7 cellular contexts compared by ENCODE assay signal in the genomic region with DNA sequence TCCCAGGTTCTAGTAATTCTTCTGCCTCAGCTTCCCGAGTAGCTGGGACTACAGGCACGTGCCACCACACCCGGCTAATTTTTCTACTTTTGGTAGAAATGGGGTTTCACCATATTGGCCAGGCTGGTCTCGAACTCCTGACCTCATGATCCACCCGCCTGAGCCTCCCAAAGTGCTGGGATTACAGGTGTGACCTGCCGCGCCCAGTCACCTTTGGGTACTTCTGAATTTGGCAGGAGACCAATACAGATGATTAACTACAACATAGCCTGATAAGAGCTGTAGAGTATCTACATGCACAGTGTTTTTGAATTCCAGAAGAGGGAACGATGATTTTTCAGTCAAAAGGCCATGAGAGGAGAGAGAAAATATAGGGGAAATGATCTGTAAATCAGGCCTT. TPM values are rescaled to one million over a fixed set of nuclear protein-coding genes. Genes with fewer than 3 reads are reported as not detected.
DNase-seq lines count a peak whose midpoint lies in the region; ATAC-seq and TF ChIP-seq lines count a peak whose summit lies in the region.
"Not testable (repeated sequence)": the region's sequence is repeated elsewhere in the genome, so short reads cannot be mapped to it uniquely, and the experiment has no call there.

No MANE protein-coding gene starts in this region.

- H3K36me3 ChIP-seq in Loucy (ENCODE audit: insufficient read depth, low read length) (peaks cover 43% of the 10 kb centered on the region), left lung (peaks cover 0 to 68% of the 10 kb centered on the region in 2 donors), mucosa of rectum (ENCODE audit: control insufficient read depth in 2 of 2, insufficient read depth in 2 of 2, low read length in 2 of 2) (peaks cover 14 to 18% of the 10 kb centered on the region in 2 donors), psoas muscle (ENCODE audit: insufficient read depth in 1 of 2, low read depth in 1 of 2) (peaks cover 12 to 44% of the 10 kb centered on the region in 2 donors)

- not testable (repeated sequence) for DNase-seq in CD14-positive monocyte (ENCODE audit: low spot score); activated CD8-positive, alpha-beta memory T cell treated with anti-CD3 and anti-CD28 coated beads, Interleukin-2, amount 10 ng/mL, durations not matched to agents 7 days and 5 days; effector memory CD8-positive, alpha-beta T cell; left lung; psoas muscle

- peak overlapping the region in 4 of 7 donors; percentile 8 to 78 (median 38) for H3K27ac Mint-ChIP-seq in CD14-positive monocyte
- H3K27ac Mint-ChIP-seq in activated CD8-positive, alpha-beta memory T cell treated with anti-CD3 and anti-CD28 coated beads, Interleukin-2, amount 10 ng/mL, durations not matched to agents 7 days and 5 days = peak overlapping the region; percentile 2
- peak overlapping the region; percentile 4 to 55 for H3K27ac Mint-ChIP-seq in effector memory CD8-positive, alpha-beta T cell

- not testable (repeated sequence) for H3K27me3 Mint-ChIP-seq in CD14-positive monocyte (ENCODE audit: low read depth in 3 of 3); activated CD8-positive, alpha-beta memory T cell treated with anti-CD3 and anti-CD28 coated beads, Interleukin-2, amount 10 ng/mL, durations not matched to agents 7 days and 5 days; effector memory CD8-positive, alpha-beta T cell

- H3K4me3 ChIP-seq in Loucy (ENCODE audit: low read length, poor library complexity, severe bottlenecking); left lung; mucosa of rectum (ENCODE audit: low read length in 2 of 2); psoas muscle: not testable (repeated sequence)

- not testable (repeated sequence) for H3K27me3 ChIP-seq in Loucy (ENCODE audit: insufficient read depth, low read length, poor library complexity, severe bottlenecking); left lung; mucosa of rectum (ENCODE audit: control insufficient read depth in 2 of 2, insufficient read depth in 2 of 2, low read length in 2 of 2); psoas muscle (ENCODE audit: insufficient read depth in 3 of 3, low read length in 2 of 3)

- H3K27ac ChIP-seq in left lung = not testable (repeated sequence)
- H3K27ac ChIP-seq in mucosa of rectum (ENCODE audit: low read depth in 2 of 2, low read length in 2 of 2) (peak overlapping the region; percentile 38 to 65), psoas muscle (peak overlapping the region; percentile 95)

- not testable (repeated sequence) for H3K9ac ChIP-seq in Loucy (ENCODE audit: low read depth, low read length, poor library complexity, severe bottlenecking)
- peak overlapping the region in 1 of 2 donors; percentile 3 for H3K9ac ChIP-seq in mucosa of rectum (ENCODE audit: low read depth in 1 of 2, low read length in 2 of 2)

- H3K9me3 Mint-ChIP-seq in CD14-positive monocyte; activated CD8-positive, alpha-beta memory T cell treated with anti-CD3 and anti-CD28 coated beads, Interleukin-2, amount 10 ng/mL, durations not matched to agents 7 days and 5 days (ENCODE audit: low read depth); effector memory CD8-positive, alpha-beta T cell: not testable (repeated sequence)

- H3K4me1 Mint-ChIP-seq in CD14-positive monocyte = peaks cover 88% of the 10 kb centered on the region
- peaks cover 79% of the 10 kb centered on the region for H3K4me1 Mint-ChIP-seq in activated CD8-positive, alpha-beta memory T cell treated with anti-CD3 and anti-CD28 coated beads, Interleukin-2, amount 10 ng/mL, durations not matched to agents 7 days and 5 days
- peaks cover 75 to 76% of the 10 kb centered on the region in 2 donors for H3K4me1 Mint-ChIP-seq in effector memory CD8-positive, alpha-beta T cell (ENCODE audit: low read depth in 2 of 2)

- intact Hi-C loops in CD14-positive monocyte (cut with micrococcal nuclease); left lung (cut with DNase I); psoas muscle (cut with DNase I): not testable (repeated sequence)

- peaks cover 58% of the 10 kb centered on the region for H3K79me2 ChIP-seq in Loucy (ENCODE audit: insufficient read depth, low read length)

- H4K20me1 ChIP-seq in Loucy (ENCODE audit: insufficient read depth, low read length, poor library complexity, severe bottlenecking) = peaks cover 49% of the 10 kb centered on the region

- H3F3A ChIP-seq in Loucy (ENCODE audit: low read depth) = not testable (repeated sequence)

- CTCF ChIA-PET in activated CD8-positive, alpha-beta memory T cell treated with anti-CD3 and anti-CD28 coated beads, Interleukin-2, amount 10 ng/mL, durations not matched to agents 7 days and 5 days (lab: Charles Lee) = interaction anchor here (1.7 to 9.8 kb wide), 2 partner anchors 9 to 31 kb away, joined by 13 to 93 read pairs; a partner anchor contains a TSS

- 88 to 97% (median 91%) methylated on average over 8 of the region's 8 CpGs for WGBS in psoas muscle, 3 donors

- H3K4me1 ChIP-seq in Loucy (ENCODE audit: insufficient read depth, low read length, poor library complexity, severe bottlenecking) = peaks cover 77% of the 10 kb centered on the region
- peaks cover 41 to 88% of the 10 kb centered on the region in 2 donors for H3K4me1 ChIP-seq in left lung
- peaks cover 56 to 62% of the 10 kb centered on the region in 2 donors for H3K4me1 ChIP-seq in mucosa of rectum (ENCODE audit: control insufficient read depth in 2 of 2, insufficient read depth in 2 of 2, low read length in 2 of 2)
- peaks cover 69% of the 10 kb centered on the region for H3K4me1 ChIP-seq in psoas muscle

- TF ChIP-seq CTCF in CD14-positive monocyte (IDR thresholded peaks at IDR 0.05); Loucy (conservative IDR thresholded peaks at IDR 0.05; ENCODE audit: low read length); left lung (IDR thresholded peaks at IDR 0.05); psoas muscle (IDR thresholded peaks at IDR 0.05): not testable (repeated sequence)

- ATAC-seq in activated CD8-positive, alpha-beta memory T cell treated with anti-CD3 and anti-CD28 coated beads, Interleukin-2, amount 10 ng/mL, durations not matched to agents 7 days and 5 days; effector memory CD8-positive, alpha-beta T cell (replicated peaks); psoas muscle: not testable (repeated sequence)
- peak; percentile 7 for ATAC-seq in left lung

- not testable (repeated sequence) for H2AFZ ChIP-seq in Loucy (ENCODE audit: low read length)

- not testable (repeated sequence) for H3K9me2 ChIP-seq in Loucy (replicated peaks; ENCODE audit: low read depth, low read length)

- peak overlapping the region; percentile 49 for H3K4me2 ChIP-seq in Loucy (ENCODE audit: low read depth, low read length, poor library complexity, severe bottlenecking)

- not testable (repeated sequence) for H3K9me3 ChIP-seq in Loucy (ENCODE audit: insufficient read depth, low read depth, low read length); left lung; mucosa of rectum (ENCODE audit: control insufficient read depth in 2 of 2, low read length in 2 of 2); psoas muscle

- peaks cover 69 to 92% of the 10 kb centered on the region in 2 donors for H3K36me3 Mint-ChIP-seq in CD14-positive monocyte
- peaks cover 42% of the 10 kb centered on the region for H3K36me3 Mint-ChIP-seq in activated CD8-positive, alpha-beta memory T cell treated with anti-CD3 and anti-CD28 coated beads, Interleukin-2, amount 10 ng/mL, durations not matched to agents 7 days and 5 days
- H3K36me3 Mint-ChIP-seq in effector memory CD8-positive, alpha-beta T cell (ENCODE audit: insufficient read depth) = peaks cover 40% of the 10 kb centered on the region

- not testable (repeated sequence) for H3K4me3 Mint-ChIP-seq in CD14-positive monocyte; activated CD8-positive, alpha-beta memory T cell treated with anti-CD3 and anti-CD28 coated beads, Interleukin-2, amount 10 ng/mL, durations not matched to agents 7 days and 5 days; effector memory CD8-positive, alpha-beta T cell

RNA-seq across cellular contexts. Expression of a gene that starts 9.5 kb away (rescaled TPM):
- polyA plus RNA-seq in CD14-positive monocyte (100 to 1,000 TPM; 555 to 603 TPM), psoas muscle (1,000 to 10,000 TPM; 1,121 to 3,024 (median 1,342) TPM)
- 10 to 100 TPM; 65.3 to 67.1 TPM for total RNA-seq in activated CD8-positive, alpha-beta memory T cell treated with anti-CD3 and anti-CD28 coated beads, Interleukin-2, amount 10 ng/mL, durations not matched to agents 7 days and 5 days
- total RNA-seq in left lung (10 to 100 TPM; 60.3 to 98.1 TPM), psoas muscle (100 to 1,000 TPM; 131 to 888 (median 651) TPM)
